9 cellular contexts compared by ENCODE assay signal in the genomic region with DNA sequence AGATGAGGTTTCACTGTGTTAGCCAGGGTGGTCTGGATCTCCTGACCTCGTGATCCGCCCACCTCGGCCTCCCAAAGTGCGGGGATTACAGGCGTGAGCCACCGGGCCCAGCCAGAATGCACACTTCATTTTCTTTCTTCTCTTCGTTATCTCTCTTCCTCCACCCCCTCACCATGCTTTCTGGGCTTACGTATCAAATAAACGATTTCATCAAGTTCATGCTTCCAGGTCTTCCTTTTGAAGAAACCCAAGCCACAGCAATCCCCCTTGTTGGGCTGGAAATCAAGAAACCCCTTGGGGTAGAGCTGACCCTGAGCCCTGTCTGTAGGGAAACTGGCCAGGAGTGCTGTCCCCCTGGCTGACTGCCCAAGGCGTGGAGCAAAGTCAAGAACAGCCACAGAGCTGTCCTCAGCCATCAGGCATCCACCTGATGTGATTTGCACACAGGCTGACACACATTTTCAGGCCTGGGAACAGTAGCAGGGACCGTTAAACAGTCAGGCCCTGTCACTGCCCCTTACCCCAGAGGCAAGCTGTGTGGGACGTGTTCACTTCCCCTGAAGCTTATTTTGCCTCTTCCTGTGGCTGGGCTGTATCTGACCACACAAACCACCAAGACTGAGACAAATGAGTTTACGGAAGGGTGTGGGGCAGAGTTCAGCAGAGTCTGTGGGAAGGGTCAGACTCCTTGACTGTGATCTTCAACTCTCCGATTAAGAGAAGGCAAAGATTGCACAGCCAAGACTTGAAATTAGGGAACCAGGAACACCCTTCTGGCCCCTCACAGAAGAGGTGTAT. TPM values are rescaled to one million over a fixed set of nuclear protein-coding genes. Genes with fewer than 3 reads are reported as not detected.
DNase-seq lines count a peak whose midpoint lies in the region; ATAC-seq and TF ChIP-seq lines count a peak whose summit lies in the region.
"Had no signal": no experiment of that assay in that cellular context is flagged by ENCODE, and none has a peak within 500 bp of the region (broad histone marks: within the 10 kb centered on the region; RNA-seq: fewer than 3 reads in every experiment).

No MANE protein-coding gene starts in this region.

- peak; percentile 74 for ATAC-seq in CD4-positive, alpha-beta T cell (ENCODE audit: poor library complexity)
- ATAC-seq in GM19438 (IDR thresholded peaks at IDR 0.05; ENCODE audit: low read depth, unreplicated experiment) (peak; percentile 98), HG03520 (IDR thresholded peaks at IDR 0.05; ENCODE audit: unreplicated experiment) (peak; percentile 98), activated B cell treated with CpG ODN at 0.5 μM for 24 hours (ENCODE audit: low read depth) (peak; percentile 95), gastroesophageal sphincter (peak; percentile 20)
- ATAC-seq: HCT116 had no signal

- H3K4me3 ChIP-seq in gastroesophageal sphincter: no peak overlapping the region
- no peak overlapping the region for H3K4me3 ChIP-seq in skeletal muscle tissue (ENCODE audit: low read length in 3 of 3)
- H3K4me3 ChIP-seq in H7 (ENCODE audit: insufficient read depth, low read depth, low read length): no peak overlapping the region

- peaks cover 11% of the 10 kb centered on the region for H3K9me3 ChIP-seq in CD4-positive, alpha-beta T cell (ENCODE audit: control insufficient read depth, low read length)
- H3K9me3 ChIP-seq in gastroesophageal sphincter (peaks cover 0 to 15% (median 0%) of the 10 kb centered on the region in 3 donors), skeletal muscle tissue (ENCODE audit: control insufficient read depth in 3 of 3, low read length in 3 of 3) (peaks cover 0 to 3% (median 2%) of the 10 kb centered on the region in 3 donors)

- H3K9me3 Mint-ChIP-seq in CD4-positive, alpha-beta T cell: peaks cover 2% of the 10 kb centered on the region
- peaks cover 5% of the 10 kb centered on the region for H3K9me3 Mint-ChIP-seq in activated B cell treated with CpG ODN at 0.5 μM for 24 hours

- peak in 3 of 10 experiments; percentile 13 to 22 (median 14) for DNase-seq in CD4-positive, alpha-beta T cell
- peak; percentile 36 for DNase-seq in activated B cell treated with CpG ODN at 0.5 μM for 24 hours
- no peak for DNase-seq in H7
- DNase-seq in HCEC 1CT: no peak

- POLR2A ChIA-PET in CD4-positive, alpha-beta T cell (lab: Charles Lee): interaction anchor here (0.6 to 1.2 kb wide), 3 partner anchors 28 to 109 kb away, joined by 3 to 4 read pairs (median 3); no protein-coding TSS in a partner anchor
- POLR2A ChIA-PET in activated B cell treated with CpG ODN at 0.5 μM for 24 hours (lab: Charles Lee): interaction anchor here (1.0 to 1.2 kb wide), 4 partner anchors 31 to 127 kb away, joined by 3 to 5 read pairs (median 4); no protein-coding TSS in a partner anchor

- peaks cover 3% of the 10 kb centered on the region for H3K36me3 Mint-ChIP-seq in CD4-positive, alpha-beta T cell (ENCODE audit: low read depth)
- H3K36me3 Mint-ChIP-seq in activated B cell treated with CpG ODN at 0.5 μM for 24 hours (ENCODE audit: low read depth): no peaks in the 10 kb centered on the region

- peak overlapping the region; percentile 25 for H3K27ac Mint-ChIP-seq in CD4-positive, alpha-beta T cell
- peak overlapping the region; percentile 44 for H3K27ac Mint-ChIP-seq in activated B cell treated with CpG ODN at 0.5 μM for 24 hours

- no peak for TF ChIP-seq EP300 in gastroesophageal sphincter (IDR thresholded peaks at IDR 0.05)

- TF ChIP-seq POLR2A in gastroesophageal sphincter (IDR thresholded peaks at IDR 0.05): no peak

- H3K36me3 ChIP-seq in gastroesophageal sphincter: no peaks in the 10 kb centered on the region
- H3K36me3 ChIP-seq in skeletal muscle tissue (ENCODE audit: control insufficient read depth in 3 of 3, insufficient read depth in 3 of 3, low read length in 3 of 3): no peaks in the 10 kb centered on the region
- H3K36me3 ChIP-seq in H7 (replicated peaks; ENCODE audit: control insufficient read depth, insufficient read depth, low read length): no peaks in the 10 kb centered on the region

- H3K4me1 ChIP-seq in gastroesophageal sphincter (peaks cover 0 to 26% (median 6%) of the 10 kb centered on the region in 3 donors), skeletal muscle tissue (ENCODE audit: control insufficient read depth in 3 of 3, insufficient read depth in 3 of 3, low read length in 3 of 3) (peaks cover 17 to 21% (median 18%) of the 10 kb centered on the region in 3 donors)

- H3K9ac ChIP-seq in skeletal muscle tissue (ENCODE audit: low read depth in 1 of 3, low read length in 3 of 3): peak overlapping the region in 2 of 3 donors; percentile 33 to 57

- no peaks in the 10 kb centered on the region for H3K27me3 Mint-ChIP-seq in CD4-positive, alpha-beta T cell
- H3K27me3 Mint-ChIP-seq in activated B cell treated with CpG ODN at 0.5 μM for 24 hours: no peaks in the 10 kb centered on the region

- no peak overlapping the region for H3K27ac ChIP-seq in CD4-positive, alpha-beta T cell (ENCODE audit: low read depth, low read length)
- H3K27ac ChIP-seq in gastroesophageal sphincter: peak overlapping the region in 2 of 4 donors; percentile 20 to 37
- peak overlapping the region; percentile 37 for H3K27ac ChIP-seq in skeletal muscle tissue (ENCODE audit: low read depth, low read length)

- peaks cover 26% of the 10 kb centered on the region for H3K4me1 Mint-ChIP-seq in CD4-positive, alpha-beta T cell (ENCODE audit: low read depth)
- H3K4me1 Mint-ChIP-seq in activated B cell treated with CpG ODN at 0.5 μM for 24 hours: peaks cover 32% of the 10 kb centered on the region

- TF ChIP-seq CTCF in CD4-positive, alpha-beta T cell (IDR thresholded peaks at IDR 0.05): no peak
- TF ChIP-seq CTCF in activated B cell treated with CpG ODN at 0.5 μM for 24 hours (IDR thresholded peaks at IDR 0.05) (no peak), gastroesophageal sphincter (IDR thresholded peaks at IDR 0.05) (no peak)

- 40 to 48% methylated on average over 1 to 10 of the region's 14 CpGs for WGBS in gastroesophageal sphincter (ENCODE audit: low coverage in 1 of 2), 2 donors

- H3K27me3 ChIP-seq in CD4-positive, alpha-beta T cell (ENCODE audit: control insufficient read depth, insufficient read depth, low read length): no peaks in the 10 kb centered on the region
- H3K27me3 ChIP-seq in gastroesophageal sphincter (no peaks in the 10 kb centered on the region), skeletal muscle tissue (ENCODE audit: control insufficient read depth in 3 of 3, insufficient read depth in 3 of 3, low read length in 3 of 3) (no peaks in the 10 kb centered on the region), H7 (ENCODE audit: control insufficient read depth, insufficient read depth, low read length) (no peaks in the 10 kb centered on the region)

- CTCF ChIA-PET in CD4-positive, alpha-beta T cell (lab: Charles Lee): interaction anchor here (0.7 to 1.1 kb wide), 2 partner anchors 62 to 441 kb away, joined by 3 read pairs; no protein-coding TSS in a partner anchor
- CTCF ChIA-PET in activated B cell treated with CpG ODN at 0.5 μM for 24 hours (lab: Charles Lee): interaction anchor here (0.8 to 1.3 kb wide), 3 partner anchors 11 to 63 kb away, joined by 3 to 5 read pairs (median 4); no protein-coding TSS in a partner anchor

- H3K4me3 Mint-ChIP-seq in CD4-positive, alpha-beta T cell: peak overlapping the region; percentile 56
- H3K4me3 Mint-ChIP-seq in activated B cell treated with CpG ODN at 0.5 μM for 24 hours: peak overlapping the region; percentile 74

- intact Hi-C loops in CD4-positive, alpha-beta T cell (cut with DNase I, micrococcal nuclease): no loop called here
- intact Hi-C loops in activated B cell treated with CpG ODN at 0.5 μM for 24 hours (cut with micrococcal nuclease): loop anchor here (1.0 to 2.0 kb wide), 2 partner anchors 13 to 15 kb away; partner anchors contain the start of gene NMUR1

RNA-seq across cellular contexts. Expression of gene NMUR1, which starts 15.1 kb away (rescaled TPM):
- total RNA-seq in CD4-positive, alpha-beta T cell: under 1 TPM; 0.11 to 0.14 TPM
- total RNA-seq in activated B cell treated with CpG ODN at 0.5 μM for 24 hours (not detected in 2 replicates), gastroesophageal sphincter (1 to 10 TPM; 2.2 to 7.0 (median 4.7) TPM), skeletal muscle tissue (0.52 TPM)
- total RNA-seq in H7 (2014; rRNA removed; shearing (Covaris generic)): 0.10 and 0.22 TPM in 2 replicates

RNA-seq across cellular contexts. Expression of gene TEX44, which starts 47.4 kb away (rescaled TPM):
- total RNA-seq in CD4-positive, alpha-beta T cell: not detected
- total RNA-seq in activated B cell treated with CpG ODN at 0.5 μM for 24 hours: not detected in 2 replicates
- total RNA-seq in gastroesophageal sphincter: not detected
- not detected for total RNA-seq in skeletal muscle tissue
- total RNA-seq in H7 (2014; rRNA removed; shearing (Covaris generic)): not detected in 2 replicates

Comparison
In these comparisons a context has a peak if more than half of its experiments do, and no peak if none do; other contexts are left out.
1. ATAC-seq: peak in every context shown above with its lines; median percentile 98 in GM19438; 98 in HG03520; 95 in activated B cell treated with CpG ODN at 0.5 μM for 24 hours; 74 in CD4-positive, alpha-beta T cell; 20 in gastroesophageal sphincter.